32 cellular contexts compared by ENCODE assay signal in genomic region chr6:29355603-29356002, GRCh38. TPM values are rescaled to one million over a fixed set of nuclear protein-coding genes. Genes with fewer than 3 reads are reported as not detected.
DNase-seq lines count a peak whose midpoint lies in the region; ATAC-seq and TF ChIP-seq lines count a peak whose summit lies in the region.
"Had no signal": no experiment of that assay in that cellular context is flagged by ENCODE, and none has a peak within 500 bp of the region (broad histone marks: within the 10 kb centered on the region; RNA-seq: fewer than 3 reads in every experiment).

No MANE protein-coding gene starts in this region.

- CTCF ChIA-PET in OCI-LY7 (lab: Charles Lee; ENCODE audit: unreplicated experiment): no interaction called here
- CTCF ChIA-PET in activated CD8-positive, alpha-beta T cell treated with anti-CD3 and anti-CD28 coated beads for 36 hours (lab: Charles Lee): no interaction called here

- H3K27ac Mint-ChIP-seq in activated CD8-positive, alpha-beta T cell treated with anti-CD3 and anti-CD28 coated beads for 36 hours: no peak overlapping the region
- H3K27ac Mint-ChIP-seq: activated naive CD4-positive, alpha-beta T cell treated with anti-CD3 and anti-CD28 coated beads, Interleukin-2, amount 50 U/mL, for 72 hours; CD4-positive, alpha-beta T cell; natural killer cell treated with Interleukin-12 subunit alpha and Interleukin-12 subunit beta and Interleukin-15 and Interleukin-18, amount 100 ng/mL, for 72 hours had no signal

- no peaks in the 10 kb centered on the region for H4K20me1 ChIP-seq in OCI-LY7 (ENCODE audit: insufficient read depth, low read length)
- H4K20me1 ChIP-seq in hepatocyte (ENCODE audit: insufficient read depth, poor library complexity, severe bottlenecking): no peaks in the 10 kb centered on the region

- no TSS peak for BruUV-seq in OCI-LY7 (replicated peaks; lab: Mats Ljungman, UMichigan)

- no peak overlapping the region for H3K4me3 Mint-ChIP-seq in activated CD8-positive, alpha-beta T cell treated with anti-CD3 and anti-CD28 coated beads for 36 hours
- H3K4me3 Mint-ChIP-seq: CD4-positive, alpha-beta T cell; natural killer cell treated with Interleukin-12 subunit alpha and Interleukin-12 subunit beta and Interleukin-15 and Interleukin-18, amount 100 ng/mL, for 72 hours had no signal

- H3K27ac ChIP-seq in OCI-LY7 (ENCODE audit: low read depth, low read length, poor library complexity, severe bottlenecking): no peak overlapping the region
- no peak overlapping the region for H3K27ac ChIP-seq in foreskin keratinocyte
- H3K27ac ChIP-seq in hepatocyte: no peak overlapping the region
- H3K27ac ChIP-seq: breast epithelium, gastroesophageal sphincter, HL-60, thyroid gland, vagina had no signal

- H3K9me3 Mint-ChIP-seq in activated CD8-positive, alpha-beta T cell treated with anti-CD3 and anti-CD28 coated beads for 36 hours: peaks cover 12% of the 10 kb centered on the region

- H3K36me3 Mint-ChIP-seq in activated CD8-positive, alpha-beta T cell treated with anti-CD3 and anti-CD28 coated beads for 36 hours (ENCODE audit: low read depth): no peaks in the 10 kb centered on the region

- WGBS in hepatocyte (ENCODE audit: low lambda C conversion rate, missing lambda C conversion rate): 55% methylated on average over 1 of the region's 1 CpG

- DNase-seq in OCI-LY7 (ENCODE audit: low spot score): no peak
- DNase-seq in foreskin keratinocyte: no peak
- no peak for DNase-seq in activated gamma-delta T cell treated with Interleukin-2 at 50 U/mL for 16 hours
- DNase-seq in hepatocyte (ENCODE audit: low spot score): no peak
- no peak for DNase-seq in activated CD8-positive, alpha-beta T cell treated with anti-CD3 and anti-CD28 coated beads for 36 hours
- DNase-seq: activated CD4-positive, alpha-beta T cell treated with anti-CD3 and anti-CD28 coated beads for 4 hours; activated CD8-positive, alpha-beta memory T cell treated with anti-CD3 and anti-CD28 coated beads for 24 hours; activated T-cell treated with anti-CD3 and anti-CD28 coated beads for 4 hours; CD4-positive, alpha-beta T cell; Karpas-422; left colon; mammary epithelial cell; NCI-H1436 treated with DMSO at 0.1 percent for 48 hours; NCI-H2107; NCI-H345; NCI-H69; SIG-M5; stimulated activated CD4-positive, alpha-beta T cell treated with anti-CD3 and anti-CD28 coated beads, Interleukin-4, amount 100 ng/mL, for 24 hours; SW 1271; thyroid gland had no signal

- no peak for ATAC-seq in foreskin keratinocyte
- no peak for ATAC-seq in activated CD8-positive, alpha-beta T cell treated with anti-CD3 and anti-CD28 coated beads for 36 hours
- ATAC-seq: activated naive CD4-positive, alpha-beta T cell treated with anti-CD3 and anti-CD28 coated beads, Interleukin-2, amount 50 U/mL, for 72 hours; gastroesophageal sphincter; left colon; natural killer cell treated with Interleukin-12 subunit alpha and Interleukin-12 subunit beta and Interleukin-15 and Interleukin-18, amount 100 ng/mL, for 72 hours had no signal

- intact Hi-C loops in OCI-LY7 (cut with micrococcal nuclease; ENCODE audit: unreplicated experiment): no loop called here
- intact Hi-C loops in activated CD8-positive, alpha-beta T cell treated with anti-CD3 and anti-CD28 coated beads for 36 hours (cut with micrococcal nuclease): no loop called here

- H3K36me3 ChIP-seq in OCI-LY7 (ENCODE audit: insufficient read depth, low read length) (no peaks in the 10 kb centered on the region), hepatocyte (replicated peaks; ENCODE audit: insufficient read depth, low read depth) (no peaks in the 10 kb centered on the region)
- H3K36me3 ChIP-seq: breast epithelium, gastroesophageal sphincter, HAP-1, thyroid gland, vagina had no signal

- H2AFZ ChIP-seq in OCI-LY7 (ENCODE audit: low read length): no peak overlapping the region
- H2AFZ ChIP-seq in hepatocyte: no peak overlapping the region

- H3K4me2 ChIP-seq in OCI-LY7 (ENCODE audit: low read length) (no peak overlapping the region), hepatocyte (no peak overlapping the region)

- peaks cover 43% of the 10 kb centered on the region for H3K27me3 Mint-ChIP-seq in activated CD8-positive, alpha-beta T cell treated with anti-CD3 and anti-CD28 coated beads for 36 hours

- H3K4me1 ChIP-seq in OCI-LY7 (ENCODE audit: insufficient read depth, low read length, poor library complexity, severe bottlenecking) (no peaks in the 10 kb centered on the region), foreskin keratinocyte (no peaks in the 10 kb centered on the region), hepatocyte (ENCODE audit: insufficient read depth) (no peaks in the 10 kb centered on the region)
- H3K4me1 ChIP-seq: breast epithelium, gastroesophageal sphincter, HAP-1, thyroid gland, vagina had no signal

- no peaks in the 10 kb centered on the region for H3K9me3 ChIP-seq in OCI-LY7 (ENCODE audit: low read length)
- H3K9me3 ChIP-seq in hepatocyte (ENCODE audit: low read depth): no peaks in the 10 kb centered on the region
- H3K9me3 ChIP-seq: HAP-1, thyroid gland, vagina had no signal

- TF ChIP-seq CTCF in GM12873 (IDR thresholded peaks at IDR 0.05; ENCODE audit: insufficient read depth, low read depth, low read length, missing control alignments) (peak; percentile 15), OCI-LY7 (conservative IDR thresholded peaks at IDR 0.05; ENCODE audit: low read length) (0 out of 2 replicates have a peak, but pooled peaks have one; percentile 12), foreskin keratinocyte (conservative IDR thresholded peaks at IDR 0.05) (peak; percentile 16), hepatocyte (IDR thresholded peaks at IDR 0.05; ENCODE audit: poor library complexity) (no peak)
- no peak for TF ChIP-seq CTCF in activated CD8-positive, alpha-beta T cell treated with anti-CD3 and anti-CD28 coated beads for 36 hours (IDR thresholded peaks at IDR 0.05)

- no peaks in the 10 kb centered on the region for H3K79me2 ChIP-seq in OCI-LY7 (ENCODE audit: insufficient read depth, low read depth, low read length)
- H3K79me2 ChIP-seq in hepatocyte: no peaks in the 10 kb centered on the region

- H3K27me3 ChIP-seq in foreskin keratinocyte: no peaks in the 10 kb centered on the region
- H3K27me3 ChIP-seq in hepatocyte: no peaks in the 10 kb centered on the region
- H3K27me3 ChIP-seq: breast epithelium, thyroid gland, vagina had no signal

- H3K9me2 ChIP-seq in OCI-LY7 (ENCODE audit: insufficient read depth, low read length): no peaks in the 10 kb centered on the region
- no peaks in the 10 kb centered on the region for H3K9me2 ChIP-seq in hepatocyte (replicated peaks; ENCODE audit: insufficient read depth)

- POLR2A ChIA-PET in OCI-LY7 (lab: Charles Lee): no interaction called here
- POLR2A ChIA-PET in activated CD8-positive, alpha-beta T cell treated with anti-CD3 and anti-CD28 coated beads for 36 hours (lab: Charles Lee): no interaction called here

- no peaks in the 10 kb centered on the region for H3K4me1 Mint-ChIP-seq in activated CD8-positive, alpha-beta T cell treated with anti-CD3 and anti-CD28 coated beads for 36 hours (ENCODE audit: low read depth)

- H3K4me3 ChIP-seq in OCI-LY7 (ENCODE audit: low read depth, low read length, poor library complexity, severe bottlenecking): no peak overlapping the region
- H3K4me3 ChIP-seq in hepatocyte: no peak overlapping the region
- H3K4me3 ChIP-seq: breast epithelium, gastroesophageal sphincter, HAP-1, thyroid gland, vagina had no signal

RNA-seq across cellular contexts. Expression of gene OR5V1, which starts 13.1 kb away (rescaled TPM):
- total RNA-seq in OCI-LY7 (2014; rRNA removed; shearing (Covaris generic)): not detected in 2 replicates
- not detected in 2 replicates for total RNA-seq in OCI-LY7 (2022)
- not detected in 2 replicates for total RNA-seq in foreskin keratinocyte
- not detected in 2 replicates for polyA plus RNA-seq in foreskin keratinocyte
- total RNA-seq in hepatocyte: not detected in 2 replicates
- polyA plus RNA-seq in hepatocyte: not detected in 2 replicates
- total RNA-seq in activated CD8-positive, alpha-beta T cell treated with anti-CD3 and anti-CD28 coated beads for 36 hours: not detected
- total RNA-seq: activated naive CD4-positive, alpha-beta T cell treated with anti-CD3 and anti-CD28 coated beads, Interleukin-2, amount 50 U/mL, for 72 hours; breast epithelium; CD4-positive, alpha-beta T cell; fibroblast of lung; gastroesophageal sphincter; left colon; mammary epithelial cell; mucosa of gallbladder; natural killer cell treated with Interleukin-12 subunit alpha and Interleukin-12 subunit beta and Interleukin-15 and Interleukin-18, amount 100 ng/mL, for 72 hours; osteoblast; pulmonary artery endothelial cell; thyroid gland; vagina had no signal
- polyA plus RNA-seq: fibroblast of lung, mammary epithelial cell had no signal

RNA-seq across cellular contexts. Expression of gene OR12D3, which starts 19.5 kb away (rescaled TPM):
- not detected in 2 replicates for total RNA-seq in OCI-LY7 (2014; rRNA removed; shearing (Covaris generic))
- not detected in 2 replicates for total RNA-seq in OCI-LY7 (2022)
- not detected in 2 replicates for total RNA-seq in foreskin keratinocyte
- not detected in 2 replicates for polyA plus RNA-seq in foreskin keratinocyte
- not detected in 2 replicates for total RNA-seq in hepatocyte
- not detected in 2 replicates for polyA plus RNA-seq in hepatocyte
- total RNA-seq in activated CD8-positive, alpha-beta T cell treated with anti-CD3 and anti-CD28 coated beads for 36 hours: not detected
- total RNA-seq: activated naive CD4-positive, alpha-beta T cell treated with anti-CD3 and anti-CD28 coated beads, Interleukin-2, amount 50 U/mL, for 72 hours; breast epithelium; CD4-positive, alpha-beta T cell; fibroblast of lung; gastroesophageal sphincter; left colon; mammary epithelial cell; mucosa of gallbladder; natural killer cell treated with Interleukin-12 subunit alpha and Interleukin-12 subunit beta and Interleukin-15 and Interleukin-18, amount 100 ng/mL, for 72 hours; osteoblast; pulmonary artery endothelial cell; thyroid gland; vagina had no signal
- polyA plus RNA-seq: fibroblast of lung, mammary epithelial cell had no signal

RNA-seq across cellular contexts. Expression of gene OR12D2, which starts 39.8 kb away (rescaled TPM):
- total RNA-seq in OCI-LY7 (2014; rRNA removed; shearing (Covaris generic)): not detected in 2 replicates
- total RNA-seq in OCI-LY7 (2022) (not detected in 2 replicates), foreskin keratinocyte (not detected in 2 replicates), hepatocyte (not detected in 2 replicates)
- polyA plus RNA-seq in foreskin keratinocyte (not detected in 2 replicates), hepatocyte (not detected in 2 replicates)
- total RNA-seq in activated CD8-positive, alpha-beta T cell treated with anti-CD3 and anti-CD28 coated beads for 36 hours: not detected
- total RNA-seq: activated naive CD4-positive, alpha-beta T cell treated with anti-CD3 and anti-CD28 coated beads, Interleukin-2, amount 50 U/mL, for 72 hours; breast epithelium; CD4-positive, alpha-beta T cell; fibroblast of lung; gastroesophageal sphincter; left colon; mammary epithelial cell; mucosa of gallbladder; natural killer cell treated with Interleukin-12 subunit alpha and Interleukin-12 subunit beta and Interleukin-15 and Interleukin-18, amount 100 ng/mL, for 72 hours; osteoblast; pulmonary artery endothelial cell; thyroid gland; vagina had no signal
- polyA plus RNA-seq: fibroblast of lung, mammary epithelial cell had no signal

RNA-seq across cellular contexts. Expression of gene OR14J1, which starts 54.1 kb away (rescaled TPM):
- total RNA-seq in OCI-LY7 (2014; rRNA removed; shearing (Covaris generic)): not detected in 2 replicates
- total RNA-seq in OCI-LY7 (2022) (not detected in 2 replicates), foreskin keratinocyte (not detected in 2 replicates), hepatocyte (not detected in 2 replicates)
- polyA plus RNA-seq in foreskin keratinocyte (not detected in 2 replicates), hepatocyte (not detected in 2 replicates)
- total RNA-seq in activated CD8-positive, alpha-beta T cell treated with anti-CD3 and anti-CD28 coated beads for 36 hours: not detected
- total RNA-seq: activated naive CD4-positive, alpha-beta T cell treated with anti-CD3 and anti-CD28 coated beads, Interleukin-2, amount 50 U/mL, for 72 hours; breast epithelium; CD4-positive, alpha-beta T cell; fibroblast of lung; gastroesophageal sphincter; left colon; mammary epithelial cell; natural killer cell treated with Interleukin-12 subunit alpha and Interleukin-12 subunit beta and Interleukin-15 and Interleukin-18, amount 100 ng/mL, for 72 hours; osteoblast; pulmonary artery endothelial cell; thyroid gland had no signal
- polyA plus RNA-seq: fibroblast of lung, mammary epithelial cell had no signal

RNA-seq across cellular contexts. Expression of gene OR12D1, which starts 59.1 kb away (rescaled TPM):
- not detected in 2 replicates for total RNA-seq in OCI-LY7 (2014; rRNA removed; shearing (Covaris generic))
- total RNA-seq in OCI-LY7 (2022) (not detected in 2 replicates), foreskin keratinocyte (not detected in 2 replicates), hepatocyte (not detected in 2 replicates)
- polyA plus RNA-seq in foreskin keratinocyte (not detected in 2 replicates), hepatocyte (not detected in 2 replicates)
- total RNA-seq in activated CD8-positive, alpha-beta T cell treated with anti-CD3 and anti-CD28 coated beads for 36 hours: not detected
- total RNA-seq: activated naive CD4-positive, alpha-beta T cell treated with anti-CD3 and anti-CD28 coated beads, Interleukin-2, amount 50 U/mL, for 72 hours; breast epithelium; CD4-positive, alpha-beta T cell; fibroblast of lung; gastroesophageal sphincter; left colon; mammary epithelial cell; mucosa of gallbladder; natural killer cell treated with Interleukin-12 subunit alpha and Interleukin-12 subunit beta and Interleukin-15 and Interleukin-18, amount 100 ng/mL, for 72 hours; osteoblast; pulmonary artery endothelial cell; thyroid gland; vagina had no signal
- polyA plus RNA-seq: fibroblast of lung, mammary epithelial cell had no signal

Comparison
In these comparisons a context has a peak if more than half of its experiments do, and no peak if none do; other contexts are left out.
1. CTCF ChIP-seq: peak in GM12873 (single experiment), OCI-LY7 (single experiment) and foreskin keratinocyte (single experiment); none in hepatocyte (single experiment) and activated CD8-positive, alpha-beta T cell treated with anti-CD3 and anti-CD28 coated beads for 36 hours (single experiment).